ENCODE assay signal across 10 cellular contexts in genomic region chr3:169759256-169759655, GRCh38. TPM values are rescaled to one million over a fixed set of nuclear protein-coding genes. Genes with fewer than 3 reads are reported as not detected.
DNase-seq lines count a peak whose midpoint lies in the region; ATAC-seq lines count a peak whose summit lies in the region.
"Had no signal": no experiment of that assay in that cellular context is flagged by ENCODE, and none has a peak within 500 bp of the region (broad histone marks: within the 10 kb centered on the region; RNA-seq: fewer than 3 reads in every experiment).

No MANE protein-coding gene starts in this region.

- H3K9me3 Mint-ChIP-seq in activated CD4-positive, alpha-beta T cell treated with anti-CD3 and anti-CD28 coated beads for 36 hours (ENCODE audit: low read depth): peaks cover 2% of the 10 kb centered on the region
- peaks cover 0 to 3% (median 0%) of the 10 kb centered on the region in 11 donors for H3K9me3 Mint-ChIP-seq in naive thymus-derived CD4-positive, alpha-beta T cell

- peaks cover 28% of the 10 kb centered on the region for H3K4me1 Mint-ChIP-seq in activated CD4-positive, alpha-beta T cell treated with anti-CD3 and anti-CD28 coated beads for 36 hours
- H3K4me1 Mint-ChIP-seq in naive thymus-derived CD4-positive, alpha-beta T cell: peaks cover 14 to 44% (median 30%) of the 10 kb centered on the region in 7 donors

- DNase-seq in activated CD4-positive, alpha-beta T cell treated with anti-CD3 and anti-CD28 coated beads for 36 hours: no peak
- DNase-seq in activated CD4-positive, alpha-beta T cell treated with anti-CD3 and anti-CD28 coated beads for 48 hours: no peak
- DNase-seq in SW 1271 (lab: John Stamatoyannopoulos, UW) (peak; percentile 15 to 63), medulla oblongata (ENCODE audit: extremely low spot score) (no peak), foreskin melanocyte (no peak), sciatic nerve (ENCODE audit: low spot score) (no peak)
- DNase-seq in naive thymus-derived CD4-positive, alpha-beta T cell: peak in 3 of 9 donors; percentile 25 to 37 (median 32)

- no peaks in the 10 kb centered on the region for H3K9me3 ChIP-seq in naive thymus-derived CD4-positive, alpha-beta T cell (ENCODE audit: control insufficient read depth in 2 of 3, low read length in 3 of 3)

- peaks cover 0 to 1% (median 0%) of the 10 kb centered on the region in 3 experiments for H3K36me3 ChIP-seq in naive thymus-derived CD4-positive, alpha-beta T cell (ENCODE audit: control insufficient read depth in 2 of 3, insufficient read depth in 3 of 3, low read length in 3 of 3)
- H3K36me3 ChIP-seq: SJSA1 had no signal

- intact Hi-C loops in activated CD4-positive, alpha-beta T cell treated with anti-CD3 and anti-CD28 coated beads for 36 hours (cut with DNase I, micrococcal nuclease): loop anchor here in 1 of 2 experiments (2.0 kb wide), 1 partner anchor 14 kb away; the partner anchor contains the start of gene MYNN
- intact Hi-C loops in naive thymus-derived CD4-positive, alpha-beta T cell (cut with micrococcal nuclease): no loop called here
- intact Hi-C loops in sciatic nerve (cut with DNase I): no loop called here

- H3K27me3 ChIP-seq in naive thymus-derived CD4-positive, alpha-beta T cell (ENCODE audit: control insufficient read depth in 2 of 2, insufficient read depth in 2 of 2, low read length in 2 of 2): no peaks in the 10 kb centered on the region
- H3K27me3 ChIP-seq: SJSA1 had no signal

- peak overlapping the region; percentile 24 for H3K4me3 Mint-ChIP-seq in activated CD4-positive, alpha-beta T cell treated with anti-CD3 and anti-CD28 coated beads for 36 hours
- H3K4me3 Mint-ChIP-seq in naive thymus-derived CD4-positive, alpha-beta T cell: peak overlapping the region in 8 of 10 donors; percentile 3 to 69 (median 35)

- ATAC-seq in activated CD4-positive, alpha-beta T cell treated with anti-CD3 and anti-CD28 coated beads for 36 hours: peak; percentile 85
- ATAC-seq in HG03097 (IDR thresholded peaks at IDR 0.05; ENCODE audit: low FRiP score, unreplicated experiment) (peak; percentile 77), sciatic nerve (no peak)
- peak; percentile 49 for ATAC-seq in naive thymus-derived CD4-positive, alpha-beta T cell

- H3K27ac Mint-ChIP-seq in activated CD4-positive, alpha-beta T cell treated with anti-CD3 and anti-CD28 coated beads for 36 hours: peak overlapping the region; percentile 71
- H3K27ac Mint-ChIP-seq in naive thymus-derived CD4-positive, alpha-beta T cell: peak overlapping the region; percentile 16 to 78 (median 27)

- H3K27ac ChIP-seq in naive thymus-derived CD4-positive, alpha-beta T cell (ENCODE audit: low read depth, low read length): no peak overlapping the region
- H3K27ac ChIP-seq: SJSA1 had no signal

- H3K4me3 ChIP-seq in naive thymus-derived CD4-positive, alpha-beta T cell (ENCODE audit: low read length): no peak overlapping the region
- H3K4me3 ChIP-seq: SJSA1 had no signal

- H3K36me3 Mint-ChIP-seq in activated CD4-positive, alpha-beta T cell treated with anti-CD3 and anti-CD28 coated beads for 36 hours (ENCODE audit: low read depth): peaks cover 2% of the 10 kb centered on the region
- peaks cover 0 to 2% (median 0%) of the 10 kb centered on the region in 5 donors for H3K36me3 Mint-ChIP-seq in naive thymus-derived CD4-positive, alpha-beta T cell

- H3K4me1 ChIP-seq in naive thymus-derived CD4-positive, alpha-beta T cell (ENCODE audit: control insufficient read depth in 2 of 2, insufficient read depth in 2 of 2, low read length in 2 of 2): peaks cover 23 to 25% of the 10 kb centered on the region in 2 donors
- H3K4me1 ChIP-seq: SJSA1 had no signal

- POLR2A ChIA-PET in activated CD4-positive, alpha-beta T cell treated with anti-CD3 and anti-CD28 coated beads for 36 hours (lab: Charles Lee): no interaction called here
- POLR2A ChIA-PET in naive thymus-derived CD4-positive, alpha-beta T cell (lab: Charles Lee): interaction anchor here (1.0 to 1.2 kb wide), 2 partner anchors 10 to 105 kb away, joined by 3 read pairs; partner anchors contain the start of gene ACTRT3

- CTCF ChIA-PET in activated CD4-positive, alpha-beta T cell treated with anti-CD3 and anti-CD28 coated beads for 36 hours (lab: Charles Lee): interaction anchor here (2.9 kb wide), 1 partner anchor 13 kb away, joined by 10 read pairs; the partner anchor contains the start of gene MYNN
- CTCF ChIA-PET in naive thymus-derived CD4-positive, alpha-beta T cell (lab: Charles Lee): no interaction called here

- no peaks in the 10 kb centered on the region for H3K27me3 Mint-ChIP-seq in activated CD4-positive, alpha-beta T cell treated with anti-CD3 and anti-CD28 coated beads for 36 hours
- peaks cover 0 to 10% (median 0%) of the 10 kb centered on the region in 5 donors for H3K27me3 Mint-ChIP-seq in naive thymus-derived CD4-positive, alpha-beta T cell

RNA-seq across cellular contexts. Expression of gene TERC, which starts 5.6 kb away (rescaled TPM):
- total RNA-seq in activated CD4-positive, alpha-beta T cell treated with anti-CD3 and anti-CD28 coated beads for 36 hours: 10 to 100 TPM in 1 of 2 experiments, 1 to 10 TPM in 1; 2.6 to 11.1 TPM
- total RNA-seq in naive thymus-derived CD4-positive, alpha-beta T cell: 10 to 100 TPM in 2 of 5 experiments, 1 to 10 TPM in 3; 4.0 to 19.4 (median 7.4) TPM
- 1 to 10 TPM in 1 of 2 donors, not detected in 1; 1.1 TPM for polyA plus RNA-seq in naive thymus-derived CD4-positive, alpha-beta T cell
- total RNA-seq in sciatic nerve: 6.3 TPM

RNA-seq across cellular contexts. Expression of gene ACTRT3, which starts 10.1 kb away (rescaled TPM):
- total RNA-seq in activated CD4-positive, alpha-beta T cell treated with anti-CD3 and anti-CD28 coated beads for 36 hours: under 1 TPM; 0.40 to 0.62 TPM
- total RNA-seq in naive thymus-derived CD4-positive, alpha-beta T cell: under 1 TPM in 1 of 5 experiments, not detected in 4; 0.36 TPM
- under 1 TPM in 1 of 2 donors, not detected in 1; 0.32 TPM for polyA plus RNA-seq in naive thymus-derived CD4-positive, alpha-beta T cell
- 2.3 TPM for total RNA-seq in sciatic nerve

RNA-seq across cellular contexts. Expression of gene MYNN, which starts 13.9 kb away (rescaled TPM):
- 10 to 100 TPM; 13.6 to 14.2 TPM for total RNA-seq in activated CD4-positive, alpha-beta T cell treated with anti-CD3 and anti-CD28 coated beads for 36 hours
- total RNA-seq in naive thymus-derived CD4-positive, alpha-beta T cell: 10 to 100 TPM; 16.2 to 20.8 (median 19.0) TPM
- 10 to 100 TPM; 12.8 to 16.3 TPM for polyA plus RNA-seq in naive thymus-derived CD4-positive, alpha-beta T cell
- 19.9 TPM for total RNA-seq in sciatic nerve

RNA-seq across cellular contexts. Expression of gene LRRIQ4, which starts 53.4 kb away (rescaled TPM):
- under 1 TPM; 0.09 to 0.12 TPM for total RNA-seq in activated CD4-positive, alpha-beta T cell treated with anti-CD3 and anti-CD28 coated beads for 36 hours
- total RNA-seq in naive thymus-derived CD4-positive, alpha-beta T cell: under 1 TPM in 1 of 5 experiments, not detected in 4; 0.12 TPM
- not detected for polyA plus RNA-seq in naive thymus-derived CD4-positive, alpha-beta T cell
- total RNA-seq in sciatic nerve: not detected
- total RNA-seq: H1, SJSA1 had no signal

RNA-seq across cellular contexts. Expression of gene LRRC34, which starts 53.4 kb away (rescaled TPM):
- total RNA-seq in activated CD4-positive, alpha-beta T cell treated with anti-CD3 and anti-CD28 coated beads for 36 hours: 1 to 10 TPM; 3.8 TPM
- 1 to 10 TPM in 1 of 5 experiments, under 1 TPM in 4; 0.30 to 3.7 (median 0.42) TPM for total RNA-seq in naive thymus-derived CD4-positive, alpha-beta T cell
- under 1 TPM; 0.26 to 0.40 TPM for polyA plus RNA-seq in naive thymus-derived CD4-positive, alpha-beta T cell
- 4.7 TPM for total RNA-seq in sciatic nerve
- total RNA-seq: SJSA1 had no signal

Comparison
In these comparisons a context has a peak if more than half of its experiments do, and no peak if none do; other contexts are left out.
1. DNase-seq: peak in SW 1271 (2 of 2); none in activated CD4-positive, alpha-beta T cell treated with anti-CD3 and anti-CD28 coated beads for 36 hours (single experiment), activated CD4-positive, alpha-beta T cell treated with anti-CD3 and anti-CD28 coated beads for 48 hours (single experiment), medulla oblongata (single experiment), foreskin melanocyte (single experiment) and sciatic nerve (single experiment).